Comparison of ENCODE assay signal across 14 cellular contexts in genomic region chr16:57145046-57145963, GRCh38. TPM values are rescaled to one million over a fixed set of nuclear protein-coding genes. Genes with fewer than 3 reads are reported as not detected.
DNase-seq lines count a peak whose midpoint lies in the region; ATAC-seq and TF ChIP-seq lines count a peak whose summit lies in the region.
"Had no signal": no experiment of that assay in that cellular context is flagged by ENCODE, and none has a peak within 500 bp of the region (broad histone marks: within the 10 kb centered on the region; RNA-seq: fewer than 3 reads in every experiment).

No MANE protein-coding gene starts in this region.

- H3K27ac ChIP-seq in left ventricle myocardium inferior (replicated peaks) = peak overlapping the region; percentile 81
- H3K27ac ChIP-seq in caudate nucleus (ENCODE audit: low read depth, low read length) = peak overlapping the region; percentile 47
- H3K27ac ChIP-seq: SK-N-MC, stomach had no signal

- no peak for DNase-seq in left ventricle myocardium inferior
- DNase-seq in Right ventricle myocardium inferior (ENCODE audit: missing footprints) = no peak
- no peak for DNase-seq in caudate nucleus (lab: John Stamatoyannopoulos, UW)
- DNase-seq in lung microvascular endothelial cell (ENCODE audit: low read depth in 2 of 2) = peak; percentile 13 to 75
- no peak for DNase-seq in midbrain (lab: John Stamatoyannopoulos, UW)
- no peak for DNase-seq in natural killer cell
- DNase-seq: activated naive CD8-positive, alpha-beta T cell treated with anti-CD3 and anti-CD28 coated beads, Interleukin-2, amount 10 ng/mL, durations not matched to agents 7 days and 5 days; DMS79; NCI-H1105; NCI-H2171 treated with DMSO at 0.1 percent for 48 hours; stomach had no signal

- no peaks in the 10 kb centered on the region for H3K36me3 Mint-ChIP-seq in natural killer cell

- H3K36me3 ChIP-seq in left ventricle myocardium inferior = no peaks in the 10 kb centered on the region

- no peak overlapping the region for H3K27ac Mint-ChIP-seq in natural killer cell

- H3K4me1 ChIP-seq in left ventricle myocardium inferior = peaks cover 96% of the 10 kb centered on the region

- intact Hi-C loops in left ventricle myocardium inferior (cut with micrococcal nuclease) (no loop called here), Right ventricle myocardium inferior (cut with DNase I) (loop anchor here (5.0 kb wide), 1 partner anchor 53 kb away; the partner anchor contains the start of gene CPNE2), natural killer cell (cut with micrococcal nuclease) (no loop called here)

- H3K4me3 ChIP-seq in left ventricle myocardium inferior = peak overlapping the region; percentile 32
- H3K4me3 ChIP-seq: SK-N-MC, stomach had no signal

- TF ChIP-seq CTCF in left ventricle myocardium inferior (IDR thresholded peaks at IDR 0.05; ENCODE audit: borderline replicate concordance) (no peak), natural killer cell (IDR thresholded peaks at IDR 0.05) (no peak)

- H3K4me3 Mint-ChIP-seq in natural killer cell = no peak overlapping the region
- H3K4me3 Mint-ChIP-seq: activated naive CD8-positive, alpha-beta T cell treated with anti-CD3 and anti-CD28 coated beads, Interleukin-2, amount 10 ng/mL, durations not matched to agents 7 days and 5 days had no signal

- H3K9me3 ChIP-seq in left ventricle myocardium inferior (replicated peaks) = no peaks in the 10 kb centered on the region
- H3K9me3 ChIP-seq: stomach had no signal

- ATAC-seq in Right ventricle myocardium inferior (no peak), HG03097 (IDR thresholded peaks at IDR 0.05; ENCODE audit: low FRiP score, unreplicated experiment) (no peak), GM18909 (IDR thresholded peaks at IDR 0.05; ENCODE audit: poor library complexity, unreplicated experiment) (no peak), natural killer cell (no peak)

- no peaks in the 10 kb centered on the region for H3K27me3 Mint-ChIP-seq in natural killer cell (ENCODE audit: low read depth in 2 of 2)
- H3K27me3 Mint-ChIP-seq: activated naive CD8-positive, alpha-beta T cell treated with anti-CD3 and anti-CD28 coated beads, Interleukin-2, amount 10 ng/mL, durations not matched to agents 7 days and 5 days had no signal

- H3K27me3 ChIP-seq in left ventricle myocardium inferior (ENCODE audit: low read depth) = no peaks in the 10 kb centered on the region
- H3K27me3 ChIP-seq: stomach had no signal

- H3K4me1 Mint-ChIP-seq in natural killer cell = peaks cover 20 to 27% of the 10 kb centered on the region in 2 donors

- H3K9me3 Mint-ChIP-seq in natural killer cell = no peaks in the 10 kb centered on the region
- H3K9me3 Mint-ChIP-seq: activated naive CD8-positive, alpha-beta T cell treated with anti-CD3 and anti-CD28 coated beads, Interleukin-2, amount 10 ng/mL, durations not matched to agents 7 days and 5 days had no signal

RNA-seq across cellular contexts. Expression of gene PSME3IP1, which starts 40.5 kb away (rescaled TPM):
- 56.3 TPM for total RNA-seq in left ventricle myocardium inferior
- total RNA-seq in Right ventricle myocardium inferior = 54.2 TPM
- 45.5 and 47.2 TPM in 2 replicates for total RNA-seq in lung microvascular endothelial cell
- 100 to 1,000 TPM; 129 to 148 (median 133) TPM for total RNA-seq in natural killer cell

RNA-seq across cellular contexts. Expression of gene RSPRY1, which starts 40.8 kb away (rescaled TPM):
- total RNA-seq in left ventricle myocardium inferior (14.0 TPM), Right ventricle myocardium inferior (13.8 TPM), lung microvascular endothelial cell (31.6 and 33.7 TPM in 2 replicates), natural killer cell (10 to 100 TPM; 22.6 to 26.6 (median 23.4) TPM)

RNA-seq across cellular contexts. Expression of gene CPNE2, which starts 52.9 kb away (rescaled TPM):
- total RNA-seq in left ventricle myocardium inferior (13.7 TPM), Right ventricle myocardium inferior (14.6 TPM), lung microvascular endothelial cell (41.0 and 41.5 TPM in 2 replicates), natural killer cell (1 to 10 TPM; 2.0 to 2.6 (median 2.4) TPM)

Comparison
In these comparisons a context has a peak if more than half of its experiments do, and no peak if none do; other contexts are left out.
1. DNase-seq: peak in lung microvascular endothelial cell (2 of 2); none in left ventricle myocardium inferior (single experiment), Right ventricle myocardium inferior (single experiment), caudate nucleus (0 of 61), midbrain (single experiment) and natural killer cell (single experiment).